In genomic region chr5:78757269-78758053, GRCh38 we compare ENCODE assay signal across 1 cellular context.
A peak's percentile ranks its signal among the peaks of the same experiment; 100 is the strongest.
TF ChIP-seq lines count a peak whose summit lies in the region.

No MANE protein-coding gene starts in this region.

TF ChIP-seq in GM12878, 131 proteins besides CTCF, POLR2A, EP300 and RAD21 (continued from another document and continues in another):
- TF ChIP-seq PKNOX1 (IDR thresholded peaks at IDR 0.05) (no peak), CBX3 (IDR thresholded peaks at IDR 0.05; ENCODE audit: borderline replicate concordance, low read depth) (no peak), SMC3 (IDR thresholded peaks at IDR 0.05; ENCODE audit: borderline replicate concordance, low read length) (no peak), MYC (IDR thresholded peaks at IDR 0.05; ENCODE audit: insufficient read depth, insufficient read length, insufficient replicate concordance, low read length, severe bottlenecking) (no peak), CREB1 (IDR thresholded peaks at IDR 0.05; ENCODE audit: low read depth) (peak; percentile 55; the same call in 1 of the 2 replicates), PAX5 (IDR thresholded peaks at IDR 0.05; ENCODE audit: borderline replicate concordance, low read depth, low read length) (no peak), TBL1XR1 (IDR thresholded peaks at IDR 0.05; ENCODE audit: low read depth, low read length) (peak; percentile 74; the same call in 1 of the 2 replicates), E2F8 (IDR thresholded peaks at IDR 0.05; ENCODE audit: low read depth, partially characterized antibody) (no peak), ATF2 (IDR thresholded peaks at IDR 0.05; ENCODE audit: low read length) (no peak), ZNF207 (IDR thresholded peaks at IDR 0.05; ENCODE audit: borderline replicate concordance) (no peak; the same call in 1 of the 2 replicates), NFIC (IDR thresholded peaks at IDR 0.05; ENCODE audit: low read depth, low read length) (peak; percentile 48), SKIL (IDR thresholded peaks at IDR 0.05; ENCODE audit: low read depth, poor library complexity, severe bottlenecking) (peak; percentile 46), TCF3 (IDR thresholded peaks at IDR 0.05; ENCODE audit: borderline replicate concordance, insufficient read depth, low read depth, low read length) (no peak), IRF3 (IDR thresholded peaks at IDR 0.05) (no peak), DPF2 (IDR thresholded peaks at IDR 0.05) (peak; percentile 21; the same call in 1 of the 2 replicates), GABPA (IDR thresholded peaks at IDR 0.05; ENCODE audit: low read depth) (no peak), ELK1 (IDR thresholded peaks at IDR 0.05; ENCODE audit: low read depth, low read length) (no peak), BHLHE40 (IDR thresholded peaks at IDR 0.05; ENCODE audit: borderline replicate concordance in 1 of 2, low read depth in 2 of 2, low read length in 1 of 2) (peak; percentile 38 to 50; a peak in 2 of 4 replicates), ZNF24 (IDR thresholded peaks at IDR 0.05) (no peak), USF2 (IDR thresholded peaks at IDR 0.05; ENCODE audit: borderline replicate concordance, low read depth, low read length) (no peak), KLF5 (IDR thresholded peaks at IDR 0.05; ENCODE audit: partially characterized antibody) (no peak), POLR2AphosphoS2 (IDR thresholded peaks at IDR 0.05; ENCODE audit: low read depth, low read length) (no peak), REST (IDR thresholded peaks at IDR 0.05; ENCODE audit: low read depth, low read length) (no peak), HDAC6 (IDR thresholded peaks at IDR 0.05; ENCODE audit: unreplicated experiment) (no peak), MAX (IDR thresholded peaks at IDR 0.05; ENCODE audit: low read depth, low read length) (no peak), RCOR1 (conservative IDR thresholded peaks at IDR 0.05; ENCODE audit: low read depth, low read length) (no peak), MTA3 (IDR thresholded peaks at IDR 0.05; ENCODE audit: borderline replicate concordance, low read length) (no peak), ZNF622 (IDR thresholded peaks at IDR 0.05) (no peak), SPI1 (IDR thresholded peaks at IDR 0.05; ENCODE audit: borderline replicate concordance, insufficient read depth, low read depth, low read length) (no peak), KDM1A (IDR thresholded peaks at IDR 0.05; ENCODE audit: borderline replicate concordance) (no peak), YBX1 (IDR thresholded peaks at IDR 0.05) (no peak), E2F4 (IDR thresholded peaks at IDR 0.05; ENCODE audit: low read depth, low read length) (no peak), NFXL1 (IDR thresholded peaks at IDR 0.05; ENCODE audit: borderline replicate concordance) (no peak), NKRF (conservative IDR thresholded peaks at IDR 0.05) (no peak), FOS (IDR thresholded peaks at IDR 0.05; ENCODE audit: borderline replicate concordance, extremely low read depth, insufficient read length) (no peak), ZSCAN29 (IDR thresholded peaks at IDR 0.05) (no peak), MTA2 (IDR thresholded peaks at IDR 0.05; ENCODE audit: low read depth) (peak; percentile 35; the same call in 1 of the 2 replicates), ETV6 (conservative IDR thresholded peaks at IDR 0.05 in 1 of 2, IDR thresholded peaks at IDR 0.05 in 1 of 2; ENCODE audit: borderline replicate concordance in 1 of 2, low read depth in 1 of 2) (no peak), FOXM1 (IDR thresholded peaks at IDR 0.05; ENCODE audit: low read depth, low read length) (peak; percentile 38; the same call in 1 of the 2 replicates), EGR1 (IDR thresholded peaks at IDR 0.05; ENCODE audit: borderline replicate concordance in 1 of 2, low read depth in 2 of 2, low read length in 2 of 2) (no peak)
